In the genomic region with DNA sequence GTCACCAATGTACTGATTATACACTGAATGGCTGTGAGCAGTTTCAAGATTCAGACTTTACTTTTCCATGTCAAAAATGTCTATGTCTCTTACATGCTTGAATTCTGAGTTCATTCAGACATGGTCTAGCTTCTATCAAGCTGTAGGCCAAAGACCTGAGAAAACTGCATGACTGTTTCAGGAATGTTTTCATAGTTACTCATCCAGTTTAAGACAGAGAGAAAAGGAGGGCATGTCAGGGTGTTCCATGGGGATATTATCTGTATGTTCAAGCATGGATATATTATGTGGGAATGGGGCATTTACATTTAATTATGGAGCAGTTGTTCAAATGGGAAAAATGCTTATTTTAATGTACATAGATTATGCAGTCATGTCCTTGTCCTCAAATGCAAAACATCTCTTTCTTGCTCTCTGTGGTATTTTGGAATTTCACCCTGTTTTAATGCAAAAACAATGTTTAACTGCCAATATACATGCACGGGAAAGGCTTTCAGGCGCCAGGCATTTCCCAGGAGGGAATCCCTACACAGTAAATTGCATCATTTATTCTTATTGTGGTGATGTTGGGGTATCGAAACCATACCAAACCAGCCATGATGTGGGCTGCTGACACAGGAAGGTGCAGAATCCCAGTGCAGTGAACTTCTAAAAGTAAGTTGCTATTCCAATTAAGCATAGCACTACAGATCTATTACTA, we compare ENCODE assay signal across 1 cellular context.
TF ChIP-seq lines count a peak whose summit lies in the region.

No MANE protein-coding gene starts in this region.

TF ChIP-seq in GM23338, 12 proteins besides CTCF, POLR2A, EP300 and RAD21 (continued from another document):
- TF ChIP-seq, protein P1, sequence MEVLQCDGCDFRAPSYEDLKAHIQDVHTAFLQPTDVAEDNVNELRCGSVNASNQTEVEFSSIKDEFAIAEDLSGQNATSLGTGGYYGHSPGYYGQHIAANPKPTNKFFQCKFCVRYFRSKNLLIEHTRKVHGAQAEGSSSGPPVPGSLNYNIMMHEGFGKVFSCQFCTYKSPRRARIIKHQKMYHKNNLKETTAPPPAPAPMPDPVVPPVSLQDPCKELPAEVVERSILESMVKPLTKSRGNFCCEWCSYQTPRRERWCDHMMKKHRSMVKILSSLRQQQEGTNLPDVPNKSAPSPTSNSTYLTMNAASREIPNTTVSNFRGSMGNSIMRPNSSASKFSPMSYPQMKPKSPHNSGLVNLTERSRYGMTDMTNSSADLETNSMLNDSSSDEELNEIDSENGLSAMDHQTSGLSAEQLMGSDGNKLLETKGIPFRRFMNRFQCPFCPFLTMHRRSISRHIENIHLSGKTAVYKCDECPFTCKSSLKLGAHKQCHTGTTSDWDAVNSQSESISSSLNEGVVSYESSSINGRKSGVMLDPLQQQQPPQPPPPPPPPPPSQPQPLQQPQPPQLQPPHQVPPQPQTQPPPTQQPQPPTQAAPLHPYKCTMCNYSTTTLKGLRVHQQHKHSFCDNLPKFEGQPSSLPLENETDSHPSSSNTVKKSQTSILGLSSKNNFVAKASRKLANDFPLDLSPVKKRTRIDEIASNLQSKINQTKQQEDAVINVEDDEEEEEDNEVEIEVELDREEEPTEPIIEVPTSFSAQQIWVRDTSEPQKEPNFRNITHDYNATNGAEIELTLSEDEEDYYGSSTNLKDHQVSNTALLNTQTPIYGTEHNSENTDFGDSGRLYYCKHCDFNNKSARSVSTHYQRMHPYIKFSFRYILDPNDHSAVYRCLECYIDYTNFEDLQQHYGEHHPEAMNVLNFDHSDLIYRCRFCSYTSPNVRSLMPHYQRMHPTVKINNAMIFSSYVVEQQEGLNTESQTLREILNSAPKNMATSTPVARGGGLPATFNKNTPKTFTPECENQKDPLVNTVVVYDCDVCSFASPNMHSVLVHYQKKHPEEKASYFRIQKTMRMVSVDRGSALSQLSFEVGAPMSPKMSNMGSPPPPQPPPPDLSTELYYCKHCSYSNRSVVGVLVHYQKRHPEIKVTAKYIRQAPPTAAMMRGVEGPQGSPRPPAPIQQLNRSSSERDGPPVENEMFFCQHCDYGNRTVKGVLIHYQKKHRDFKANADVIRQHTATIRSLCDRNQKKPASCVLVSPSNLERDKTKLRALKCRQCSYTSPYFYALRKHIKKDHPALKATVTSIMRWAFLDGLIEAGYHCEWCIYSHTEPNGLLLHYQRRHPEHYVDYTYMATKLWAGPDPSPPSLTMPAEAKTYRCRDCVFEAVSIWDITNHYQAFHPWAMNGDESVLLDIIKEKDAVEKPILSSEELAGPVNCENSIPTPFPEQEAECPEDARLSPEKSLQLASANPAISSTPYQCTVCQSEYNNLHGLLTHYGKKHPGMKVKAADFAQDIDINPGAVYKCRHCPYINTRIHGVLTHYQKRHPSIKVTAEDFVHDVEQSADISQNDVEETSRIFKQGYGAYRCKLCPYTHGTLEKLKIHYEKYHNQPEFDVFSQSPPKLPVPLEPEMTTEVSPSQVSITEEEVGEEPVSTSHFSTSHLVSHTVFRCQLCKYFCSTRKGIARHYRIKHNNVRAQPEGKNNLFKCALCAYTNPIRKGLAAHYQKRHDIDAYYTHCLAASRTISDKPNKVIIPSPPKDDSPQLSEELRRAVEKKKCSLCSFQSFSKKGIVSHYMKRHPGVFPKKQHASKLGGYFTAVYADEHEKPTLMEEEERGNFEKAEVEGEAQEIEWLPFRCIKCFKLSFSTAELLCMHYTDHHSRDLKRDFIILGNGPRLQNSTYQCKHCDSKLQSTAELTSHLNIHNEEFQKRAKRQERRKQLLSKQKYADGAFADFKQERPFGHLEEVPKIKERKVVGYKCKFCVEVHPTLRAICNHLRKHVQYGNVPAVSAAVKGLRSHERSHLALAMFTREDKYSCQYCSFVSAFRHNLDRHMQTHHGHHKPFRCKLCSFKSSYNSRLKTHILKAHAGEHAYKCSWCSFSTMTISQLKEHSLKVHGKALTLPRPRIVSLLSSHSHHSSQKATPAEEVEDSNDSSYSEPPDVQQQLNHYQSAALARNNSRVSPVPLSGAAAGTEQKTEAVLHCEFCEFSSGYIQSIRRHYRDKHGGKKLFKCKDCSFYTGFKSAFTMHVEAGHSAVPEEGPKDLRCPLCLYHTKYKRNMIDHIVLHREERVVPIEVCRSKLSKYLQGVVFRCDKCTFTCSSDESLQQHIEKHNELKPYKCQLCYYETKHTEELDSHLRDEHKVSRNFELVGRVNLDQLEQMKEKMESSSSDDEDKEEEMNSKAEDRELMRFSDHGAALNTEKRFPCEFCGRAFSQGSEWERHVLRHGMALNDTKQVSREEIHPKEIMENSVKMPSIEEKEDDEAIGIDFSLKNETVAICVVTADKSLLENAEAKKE (CRISPR knock-in tag; IDR thresholded peaks at IDR 0.05), result no peak
- TF ChIP-seq NANOG (IDR thresholded peaks at IDR 0.05; ENCODE audit: borderline replicate concordance), result peak; percentile 41; the same call in 1 of the 2 replicates
